ENCODE assay signal across 3 cellular contexts in genomic region chr5:139278540-139279274, GRCh38.
TF ChIP-seq lines count a peak whose summit lies in the region.

No MANE protein-coding gene starts in this region.

TF ChIP-seq in GM23338, 12 proteins besides CTCF, POLR2A, EP300 and RAD21:
- TF ChIP-seq CREB1 (CRISPR knock-in tag; IDR thresholded peaks at IDR 0.05; ENCODE audit: low read depth) (no peak), POLR2AphosphoS5 (IDR thresholded peaks at IDR 0.05; ENCODE audit: low read depth) (peak; percentile 57)

TF ChIP-seq in PFSK-1, 5 proteins besides CTCF, POLR2A, EP300 and RAD21:
- TF ChIP-seq REST (IDR thresholded peaks at IDR 0.05; ENCODE audit: insufficient read depth in 1 of 2, low read depth in 2 of 2, low read length in 2 of 2) (no peak), POLR2AphosphoS5 (IDR thresholded peaks at IDR 0.05; ENCODE audit: low read depth, low read length) (peak; percentile 43; the same call in 1 of the 2 replicates), SIN3A (IDR thresholded peaks at IDR 0.05; ENCODE audit: borderline replicate concordance, insufficient read depth, low read length) (no peak), TAF1 (IDR thresholded peaks at IDR 0.05; ENCODE audit: borderline replicate concordance, insufficient read depth, low read length) (no peak)
TF ChIP-seq in PFSK-1: peak in this region for 1.

TF ChIP-seq in endothelial cell of umbilical vein, 7 proteins besides CTCF, POLR2A, EP300 and RAD21:
- TF ChIP-seq EZH2 (IDR thresholded peaks at IDR 0.05; ENCODE audit: borderline replicate concordance, low read depth, low read length, severe bottlenecking) = no peak
- TF ChIP-seq MYC (IDR thresholded peaks at IDR 0.05; ENCODE audit: low read depth, low read length) = no peak
